In genomic region chr2:65430515-65431416, GRCh38 we compare ENCODE assay signal across 1 cellular context.
TF ChIP-seq lines count a peak whose summit lies in the region.

No MANE protein-coding gene starts in this region.

TF ChIP-seq in HepG2, 621 proteins besides CTCF, POLR2A, EP300 and RAD21 (continued from another document and continues in another):
- TF ChIP-seq RERE (CRISPR knock-in tag; IDR thresholded peaks at IDR 0.05; ENCODE audit: low read depth), result no peak; the same call in 1 of the 2 replicates
- TF ChIP-seq CHCHD3 (CRISPR knock-in tag; IDR thresholded peaks at IDR 0.05), result peak; percentile 89; the same call in 1 of the 2 replicates
- peak; percentile 58; the same call in 1 of the 2 replicates for TF ChIP-seq ZFY (CRISPR knock-in tag; IDR thresholded peaks at IDR 0.05)
- TF ChIP-seq MAF1 (CRISPR knock-in tag; IDR thresholded peaks at IDR 0.05; ENCODE audit: borderline replicate concordance), result peak; percentile 71; the same call in 1 of the 2 replicates
- TF ChIP-seq ZBTB43 (CRISPR knock-in tag; conservative IDR thresholded peaks at IDR 0.05), result no peak
- peak; percentile 9; the same call in 1 of the 2 replicates for TF ChIP-seq ZNF563 (CRISPR knock-in tag; IDR thresholded peaks at IDR 0.05)
- peak; percentile 87 for TF ChIP-seq ARNT2 (CRISPR knock-in tag; IDR thresholded peaks at IDR 0.05; ENCODE audit: low read depth)
- TF ChIP-seq KDM4B (CRISPR knock-in tag; IDR thresholded peaks at IDR 0.05), result no peak
- TF ChIP-seq ATRX (CRISPR knock-in tag; IDR thresholded peaks at IDR 0.05; ENCODE audit: borderline replicate concordance), result no peak
- TF ChIP-seq HDAC1 (CRISPR knock-in tag; IDR thresholded peaks at IDR 0.05), result peak; percentile 50
- TF ChIP-seq ZFP37 (CRISPR knock-in tag; IDR thresholded peaks at IDR 0.05; ENCODE audit: borderline replicate concordance), result no peak
- TF ChIP-seq ZSCAN21 (CRISPR knock-in tag; IDR thresholded peaks at IDR 0.05; ENCODE audit: borderline replicate concordance), result 0 out of 2 replicates have a peak, but pooled peaks have one; percentile 54
- TF ChIP-seq BCL3 (CRISPR knock-in tag; IDR thresholded peaks at IDR 0.05), result peak; percentile 56; the same call in 1 of the 2 replicates
- no peak for TF ChIP-seq AHDC1 (CRISPR knock-in tag; IDR thresholded peaks at IDR 0.05; ENCODE audit: borderline replicate concordance)
- peak; percentile 78 for TF ChIP-seq NFAT5 (CRISPR knock-in tag; IDR thresholded peaks at IDR 0.05)
- TF ChIP-seq NONO (IDR thresholded peaks at IDR 0.05), result no peak
- TF ChIP-seq NONO (CRISPR knock-in tag; conservative IDR thresholded peaks at IDR 0.05), result peak; percentile 39; the same call in 1 of the 2 replicates
- peak; percentile 74 for TF ChIP-seq ASH2L (IDR thresholded peaks at IDR 0.05; ENCODE audit: insufficient read length, low read depth, low read length)
- 0 out of 2 replicates have a peak, but pooled peaks have one; percentile 34 for TF ChIP-seq MTA1 (CRISPR knock-in tag; IDR thresholded peaks at IDR 0.05; ENCODE audit: borderline replicate concordance)
- peak; percentile 23; the same call in 1 of the 2 replicates for TF ChIP-seq ZNF784 (CRISPR knock-in tag; IDR thresholded peaks at IDR 0.05; ENCODE audit: borderline replicate concordance)
- TF ChIP-seq NFKBIZ (CRISPR knock-in tag; IDR thresholded peaks at IDR 0.05), result 0 out of 2 replicates have a peak, but pooled peaks have one; percentile 70
- peak; percentile 60 for TF ChIP-seq ZNF547 (CRISPR knock-in tag; IDR thresholded peaks at IDR 0.05)
- TF ChIP-seq ZNF572 (CRISPR knock-in tag; IDR thresholded peaks at IDR 0.05), result peak; percentile 38; the same call in 1 of the 2 replicates
- 0 out of 2 replicates have a peak, but pooled peaks have one; percentile 10 for TF ChIP-seq POGZ (CRISPR knock-in tag; IDR thresholded peaks at IDR 0.05)
- no peak for TF ChIP-seq SKIL (CRISPR knock-in tag; IDR thresholded peaks at IDR 0.05; ENCODE audit: borderline replicate concordance)
- TF ChIP-seq ZNF841 (CRISPR knock-in tag; IDR thresholded peaks at IDR 0.05; ENCODE audit: borderline replicate concordance), result no peak
- 0 out of 2 replicates have a peak, but pooled peaks have one; percentile 53 for TF ChIP-seq GLI4 (CRISPR knock-in tag; IDR thresholded peaks at IDR 0.05; ENCODE audit: borderline replicate concordance)
- no peak for TF ChIP-seq GLMP (CRISPR knock-in tag; IDR thresholded peaks at IDR 0.05; ENCODE audit: borderline replicate concordance)
- TF ChIP-seq LCORL (IDR thresholded peaks at IDR 0.05), result no peak
- TF ChIP-seq LCORL (CRISPR knock-in tag; IDR thresholded peaks at IDR 0.05), result peak; percentile 45; the same call in 1 of the 2 replicates
